In genomic region chrX:22037911-22038537, GRCh38 we compare ENCODE assay signal across 25 cellular contexts. TPM values are rescaled to one million over a fixed set of nuclear protein-coding genes. Genes with fewer than 3 reads are reported as not detected.
A peak's percentile ranks its signal among the peaks of the same experiment; 100 is the strongest.
DNase-seq lines count a peak whose midpoint lies in the region; ATAC-seq, FAIRE-seq and TF ChIP-seq lines count a peak whose summit lies in the region.
"Had no signal": no experiment of that assay in that cellular context is flagged by ENCODE, and none has a peak within 500 bp of the region (broad histone marks: within the 10 kb centered on the region; RNA-seq: fewer than 3 reads in every experiment).

No MANE protein-coding gene starts in this region.

- TF ChIP-seq POLR2A in A549 (IDR thresholded peaks at IDR 0.05; ENCODE audit: low read length): no peak

- TF ChIP-seq RAD21 in A549 (conservative IDR thresholded peaks at IDR 0.05 in 1 of 2, IDR thresholded peaks at IDR 0.05 in 1 of 2): no peak

- intact Hi-C loops in activated CD8-positive, alpha-beta T cell treated with anti-CD3 and anti-CD28 coated beads for 36 hours (cut with micrococcal nuclease): loop anchor here (5.0 kb wide), 1 partner anchor 51 kb away; no protein-coding TSS in a partner anchor

- DNase-seq in A549 (ENCODE audit: low read depth in 1 of 2, low spot score in 1 of 2) (no peak), DMS79 treated with DMSO at 0.1 percent for 48 hours (lab: John Stamatoyannopoulos, UW) (peak; percentile 63), left kidney (ENCODE audit: low read depth, low spot score) (peak; percentile 13), NCI-H82 treated with DMSO at 0.1 percent for 48 hours (lab: John Stamatoyannopoulos, UW; ENCODE audit: unreplicated experiment) (no peak), H7 (no peak)
- DNase-seq in activated CD8-positive, alpha-beta T cell treated with anti-CD3 and anti-CD28 coated beads for 36 hours: peak; percentile 64
- DNase-seq: activated CD4-positive, alpha-beta T cell treated with anti-CD3 and anti-CD28 coated beads for 4 hours; activated CD8-positive, alpha-beta memory T cell treated with anti-CD3 and anti-CD28 coated beads, Interleukin-2, amount 50 U/mL, for 48 hours; activated naive CD4-positive, alpha-beta T cell; amygdala; Calu3; dermis blood vessel endothelial cell; HFFc6; left ventricle myocardium superior; NCI-H2081; small intestine; stimulated activated CD4-positive, alpha-beta T cell treated with anti-CD3 and anti-CD28 coated beads, Interleukin-2, amount 100 ng/mL, for 48 hours; stimulated activated naive B cell treated with anti-CD40 and anti-IgM and Interleukin-4, amounts not matched to agents 10 μg/mL and 1 μg/mL and 100 μg/mL, for 72 hours had no signal

- H3K4me3 ChIP-seq in A549 (no peak overlapping the region), H7 (ENCODE audit: insufficient read depth, low read depth, low read length) (no peak overlapping the region)

- CTCF ChIA-PET in A549 (lab: Yijun Ruan, JAX): no interaction called here
- CTCF ChIA-PET in activated CD8-positive, alpha-beta T cell treated with anti-CD3 and anti-CD28 coated beads for 36 hours (lab: Charles Lee): interaction anchor here (0.9 to 1.9 kb wide), 6 partner anchors 10 to 53 kb away, joined by 3 to 9 read pairs (median 3); no protein-coding TSS in a partner anchor

- TF ChIP-seq EP300 in A549 (IDR thresholded peaks at IDR 0.05): no peak

- no peaks in the 10 kb centered on the region for H3K36me3 ChIP-seq in H7 (replicated peaks; ENCODE audit: control insufficient read depth, insufficient read depth, low read length)

- no peak for TF ChIP-seq CTCF in A549 (IDR thresholded peaks at IDR 0.05)
- no peak for TF ChIP-seq CTCF in activated CD8-positive, alpha-beta T cell treated with anti-CD3 and anti-CD28 coated beads for 36 hours (IDR thresholded peaks at IDR 0.05)

- H3K9me3 ChIP-seq in A549: no peaks in the 10 kb centered on the region

- H3K4me1 Mint-ChIP-seq in activated CD8-positive, alpha-beta T cell treated with anti-CD3 and anti-CD28 coated beads for 36 hours (ENCODE audit: low read depth): peaks cover 25% of the 10 kb centered on the region

- whole genome bisulfite sequencing in A549 (ENCODE audit: missing lambda C conversion rate): 84% methylated on average over 13 of the region's 13 CpGs

- no peaks in the 10 kb centered on the region for H3K27me3 Mint-ChIP-seq in activated CD8-positive, alpha-beta T cell treated with anti-CD3 and anti-CD28 coated beads for 36 hours
- H3K27me3 Mint-ChIP-seq: naive thymus-derived CD8-positive, alpha-beta T cell; stimulated activated naive B cell treated with anti-CD40 and anti-IgM and Interleukin-4, amounts not matched to agents 10 μg/mL and 1 μg/mL and 100 μg/mL, for 72 hours had no signal

- H3K4me3 Mint-ChIP-seq in activated CD8-positive, alpha-beta T cell treated with anti-CD3 and anti-CD28 coated beads for 36 hours: peak overlapping the region; percentile 71
- H3K4me3 Mint-ChIP-seq: HFFc6, mesothelial cell of epicardium had no signal

- FAIRE-seq in A549 (lab: Jason Lieb, UNC): peak; percentile 46
- FAIRE-seq: endometrium, islet of Langerhans, small intestine had no signal

- peaks cover 26% of the 10 kb centered on the region for H3K36me3 Mint-ChIP-seq in activated CD8-positive, alpha-beta T cell treated with anti-CD3 and anti-CD28 coated beads for 36 hours (ENCODE audit: low read depth)
- H3K36me3 Mint-ChIP-seq: mesothelial cell of epicardium; naive thymus-derived CD8-positive, alpha-beta T cell had no signal

- no peak overlapping the region for H3K4me2 ChIP-seq in A549

- H3K27me3 ChIP-seq in H7 (ENCODE audit: control insufficient read depth, insufficient read depth, low read length): no peaks in the 10 kb centered on the region

- POLR2A ChIA-PET in A549 (lab: Yijun Ruan, JAX): no interaction called here
- POLR2A ChIA-PET in activated CD8-positive, alpha-beta T cell treated with anti-CD3 and anti-CD28 coated beads for 36 hours (lab: Charles Lee): interaction anchor here (1.3 kb wide), 2 partner anchors 16 to 23 kb away, joined by 3 to 5 read pairs; no protein-coding TSS in a partner anchor

- no peaks in the 10 kb centered on the region for H3K9me3 Mint-ChIP-seq in activated CD8-positive, alpha-beta T cell treated with anti-CD3 and anti-CD28 coated beads for 36 hours
- H3K9me3 Mint-ChIP-seq: HFFc6; stimulated activated naive B cell treated with anti-CD40 and anti-IgM and Interleukin-4, amounts not matched to agents 10 μg/mL and 1 μg/mL and 100 μg/mL, for 72 hours had no signal

- peak overlapping the region; percentile 94 for H3K27ac Mint-ChIP-seq in activated CD8-positive, alpha-beta T cell treated with anti-CD3 and anti-CD28 coated beads for 36 hours
- H3K27ac Mint-ChIP-seq: HFFc6; mesothelial cell of epicardium; stimulated activated naive B cell treated with anti-CD40 and anti-IgM and Interleukin-4, amounts not matched to agents 10 μg/mL and 1 μg/mL and 100 μg/mL, for 72 hours had no signal

- no peak overlapping the region for H3K27ac ChIP-seq in A549
- H3K27ac ChIP-seq: C4-2B had no signal

- no peaks in the 10 kb centered on the region for H3K4me1 ChIP-seq in A549

- ATAC-seq in A549 (no peak), GM21576 (IDR thresholded peaks at IDR 0.05; ENCODE audit: unreplicated experiment) (no peak)
- ATAC-seq in activated CD8-positive, alpha-beta T cell treated with anti-CD3 and anti-CD28 coated beads for 36 hours: peak; percentile 66
- ATAC-seq: left ventricle myocardium superior; naive thymus-derived CD8-positive, alpha-beta T cell; Panc1 had no signal

TF ChIP-seq in A549, 52 proteins besides CTCF, POLR2A, EP300 and RAD21:
- TF ChIP-seq ZNF302 (CRISPR knock-in tag; IDR thresholded peaks at IDR 0.05): no peak
- no peak for TF ChIP-seq BHLHE40 (IDR thresholded peaks at IDR 0.05; ENCODE audit: low read depth, low read length)
- TF ChIP-seq RNF2 (IDR thresholded peaks at IDR 0.05; ENCODE audit: borderline replicate concordance, low read depth): no peak
- no peak for TF ChIP-seq CHD4 (IDR thresholded peaks at IDR 0.05; ENCODE audit: borderline replicate concordance)

RNA-seq across cellular contexts. Expression of gene PHEX, which starts 5.9 kb away (rescaled TPM):
- polyA plus RNA-seq in A549 (2011; rRNA removed): 0.81 and 0.98 TPM in 2 replicates
- polyA plus RNA-seq in A549 (2012; cell fraction: cytosol; rRNA removed): 0.06 and 0.08 TPM in 2 replicates
- 0.08 and 0.13 TPM in 2 replicates for polyA plus RNA-seq in A549 (2012; cell fraction: nucleus; rRNA removed)
- polyA plus RNA-seq in A549 (2017; fragmentation: RNase III; extraction: RNeasy Plus Mini Kit Qiagen cat#74134 plus additional on column Dnase treatment): 0.28 to 0.33 TPM (median 0.31 TPM) in 3 replicates
- 0.39 and 0.54 TPM in 2 replicates for polyA minus RNA-seq in A549 (2011; rRNA and poly(A)+ RNA removed)
- total RNA-seq in activated CD8-positive, alpha-beta T cell treated with anti-CD3 and anti-CD28 coated beads for 36 hours: 10 to 100 TPM; 22.7 to 25.2 TPM
- 0.04 and 0.07 TPM in 2 replicates for total RNA-seq in H7 (2014; rRNA removed; shearing (Covaris generic))
- polyA plus RNA-seq: naive thymus-derived CD8-positive, alpha-beta T cell had no signal

Comparison
In these comparisons a context has a peak if more than half of its experiments do, and no peak if none do; other contexts are left out.
1. DNase-seq: peak in DMS79 treated with DMSO at 0.1 percent for 48 hours (single experiment), activated CD8-positive, alpha-beta T cell treated with anti-CD3 and anti-CD28 coated beads for 36 hours (single experiment) and left kidney (single experiment); none in A549 (0 of 2), NCI-H82 treated with DMSO at 0.1 percent for 48 hours (single experiment) and H7 (single experiment).
2. RNA of gene PHEX, which starts 5.9 kb away (total RNA-seq): 22.7 to 25.2 TPM in activated CD8-positive, alpha-beta T cell treated with anti-CD3 and anti-CD28 coated beads for 36 hours; 0.04 to 0.07 TPM in H7; every median in the first group is over 10 times any median in the second.